10 cellular contexts compared by ENCODE assay signal in the genomic region with DNA sequence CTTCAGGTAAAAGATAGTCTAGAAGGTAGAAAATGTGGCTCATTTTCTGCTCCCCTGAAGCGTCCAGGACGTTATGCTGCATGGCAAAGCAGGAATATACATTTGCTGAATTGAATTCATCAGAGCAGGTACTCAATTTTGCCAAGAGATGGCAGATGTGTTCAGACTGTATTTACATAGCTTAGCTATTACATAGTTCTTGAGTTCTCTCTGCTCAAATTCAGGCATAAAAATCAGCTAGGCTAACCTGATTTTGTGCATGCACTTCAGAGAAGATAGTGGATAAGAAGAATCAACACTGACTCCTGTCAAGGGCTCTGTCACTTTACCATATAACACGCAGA.
DNase-seq lines count a peak whose midpoint lies in the region; ATAC-seq and TF ChIP-seq lines count a peak whose summit lies in the region.
"Had no signal": no experiment of that assay in that cellular context is flagged by ENCODE, and none has a peak within 500 bp of the region (broad histone marks: within the 10 kb centered on the region; RNA-seq: fewer than 3 reads in every experiment).

No MANE protein-coding gene starts in this region.

- H3K4me3 Mint-ChIP-seq in GM23338 = no peak overlapping the region
- H3K4me3 Mint-ChIP-seq: neural crest cell, T-helper 17 cell had no signal

- H3K27me3 ChIP-seq in GM23338 (ENCODE audit: insufficient read depth) = no peaks in the 10 kb centered on the region
- H3K27me3 ChIP-seq in parathyroid adenoma (ENCODE audit: control insufficient read depth, insufficient read depth, low read length) = no peaks in the 10 kb centered on the region
- H3K27me3 ChIP-seq in tibial artery = no peaks in the 10 kb centered on the region
- H3K27me3 ChIP-seq: esophagus muscularis mucosa had no signal

- intact Hi-C loops in tibial artery (cut with DNase I; ENCODE audit: low total_unique reads) = no loop called here

- H3K4me1 ChIP-seq in GM23338 (ENCODE audit: insufficient read depth) (0 out of 2 replicates have a peak, but pooled peaks cover 8% of the 10 kb centered on the region), parathyroid adenoma (peaks cover 11% of the 10 kb centered on the region), tibial artery (no peaks in the 10 kb centered on the region)

- H2AFZ ChIP-seq in GM23338 (peak overlapping the region; percentile 38), parathyroid adenoma (peak overlapping the region; percentile 38)

- peaks cover 22% of the 10 kb centered on the region; the same call in 2 of the 3 replicates for H3K4me1 Mint-ChIP-seq in GM23338
- H3K4me1 Mint-ChIP-seq: T-helper 17 cell had no signal

- no peaks in the 10 kb centered on the region for H3K9me2 ChIP-seq in GM23338 (ENCODE audit: insufficient read depth)

- H3K9ac ChIP-seq in parathyroid adenoma = no peak overlapping the region

- no peak overlapping the region for H3K27ac Mint-ChIP-seq in GM23338
- H3K27ac Mint-ChIP-seq: T-helper 17 cell had no signal

- H3K36me3 ChIP-seq in GM23338 (ENCODE audit: insufficient read depth) (no peaks in the 10 kb centered on the region), parathyroid adenoma (ENCODE audit: control insufficient read depth, insufficient read depth, low read length) (no peaks in the 10 kb centered on the region), tibial artery (no peaks in the 10 kb centered on the region)
- H3K36me3 ChIP-seq: esophagus muscularis mucosa had no signal

- H3K27ac ChIP-seq in GM23338 (ENCODE audit: low read depth) (no peak overlapping the region), parathyroid adenoma (no peak overlapping the region), tibial artery (no peak overlapping the region)

- no peaks in the 10 kb centered on the region for H3F3A ChIP-seq in GM23338 (replicated peaks; ENCODE audit: low read depth)

- H3K9me3 ChIP-seq in parathyroid adenoma (ENCODE audit: control insufficient read depth, low read length) (no peaks in the 10 kb centered on the region), tibial artery (no peaks in the 10 kb centered on the region)
- H3K9me3 ChIP-seq: esophagus muscularis mucosa had no signal

- TF ChIP-seq CTCF in GM23338 (conservative IDR thresholded peaks at IDR 0.05; ENCODE audit: low read depth in 2 of 2) (peak in 1 of 2 experiments; percentile 29; a peak in 2 of 4 replicates), parathyroid adenoma (IDR thresholded peaks at IDR 0.05) (no peak), tibial artery (IDR thresholded peaks at IDR 0.05) (no peak)

- H3K4me3 ChIP-seq in GM23338 = no peak overlapping the region
- H3K4me3 ChIP-seq in parathyroid adenoma (ENCODE audit: low read depth, low read length) = no peak overlapping the region
- H3K4me3 ChIP-seq in tibial artery = no peak overlapping the region
- H3K4me3 ChIP-seq: esophagus muscularis mucosa had no signal

- no peak overlapping the region for H3K4me2 ChIP-seq in GM23338
- H3K4me2 ChIP-seq in parathyroid adenoma (ENCODE audit: low read length) = no peak overlapping the region

- H4K20me1 ChIP-seq in GM23338 (replicated peaks; ENCODE audit: insufficient read depth) = no peaks in the 10 kb centered on the region

- H3K9me3 Mint-ChIP-seq in GM23338 = no peaks in the 10 kb centered on the region

- ATAC-seq in GM23338 (no peak), GM21825 (IDR thresholded peaks at IDR 0.05; ENCODE audit: unreplicated experiment) (no peak)
- ATAC-seq: T-helper 17 cell had no signal

- DNase-seq in GM23338 (ENCODE audit: low spot score) (no peak), NCI-H524 (lab: John Stamatoyannopoulos, UW) (peak; percentile 11 to 68), dedifferentiated amniotic fluid mesenchymal stem cell (ENCODE audit: extremely low spot score) (peak; percentile 26), MV-4-11 (lab: John Stamatoyannopoulos, UW) (no peak), tibial artery (no peak)
- DNase-seq: T-helper 17 cell had no signal

- H3K79me2 ChIP-seq in GM23338 (replicated peaks; ENCODE audit: insufficient read depth) (no peaks in the 10 kb centered on the region), parathyroid adenoma (no peaks in the 10 kb centered on the region)

- H3K27me3 Mint-ChIP-seq in GM23338 (ENCODE audit: insufficient read depth, low read depth, poor library complexity) = peaks cover 5% of the 10 kb centered on the region

- no peaks in the 10 kb centered on the region; the same call in 2 of the 3 replicates for H3K36me3 Mint-ChIP-seq in GM23338 (ENCODE audit: low read depth)

TF ChIP-seq in GM23338, 12 proteins besides CTCF, POLR2A, EP300 and RAD21 (continues in another document):
- TF ChIP-seq EZH2phosphoT487 (IDR thresholded peaks at IDR 0.05; ENCODE audit: unreplicated experiment) (no peak), CREB1 (CRISPR knock-in tag; IDR thresholded peaks at IDR 0.05; ENCODE audit: low read depth) (no peak), NANOG (IDR thresholded peaks at IDR 0.05; ENCODE audit: borderline replicate concordance) (no peak), ZNF114 (CRISPR knock-in tag; IDR thresholded peaks at IDR 0.05) (no peak), STAT1 (IDR thresholded peaks at IDR 0.05; ENCODE audit: unreplicated experiment) (no peak), ZNF331 (CRISPR knock-in tag; IDR thresholded peaks at IDR 0.05; ENCODE audit: low read depth) (no peak), POLR2AphosphoS5 (IDR thresholded peaks at IDR 0.05; ENCODE audit: low read depth) (no peak), JUNB (IDR thresholded peaks at IDR 0.05; ENCODE audit: unreplicated experiment) (no peak), EZH2 (IDR thresholded peaks at IDR 0.05; ENCODE audit: low read depth, unreplicated experiment) (no peak)
- TF ChIP-seq, protein P1, sequence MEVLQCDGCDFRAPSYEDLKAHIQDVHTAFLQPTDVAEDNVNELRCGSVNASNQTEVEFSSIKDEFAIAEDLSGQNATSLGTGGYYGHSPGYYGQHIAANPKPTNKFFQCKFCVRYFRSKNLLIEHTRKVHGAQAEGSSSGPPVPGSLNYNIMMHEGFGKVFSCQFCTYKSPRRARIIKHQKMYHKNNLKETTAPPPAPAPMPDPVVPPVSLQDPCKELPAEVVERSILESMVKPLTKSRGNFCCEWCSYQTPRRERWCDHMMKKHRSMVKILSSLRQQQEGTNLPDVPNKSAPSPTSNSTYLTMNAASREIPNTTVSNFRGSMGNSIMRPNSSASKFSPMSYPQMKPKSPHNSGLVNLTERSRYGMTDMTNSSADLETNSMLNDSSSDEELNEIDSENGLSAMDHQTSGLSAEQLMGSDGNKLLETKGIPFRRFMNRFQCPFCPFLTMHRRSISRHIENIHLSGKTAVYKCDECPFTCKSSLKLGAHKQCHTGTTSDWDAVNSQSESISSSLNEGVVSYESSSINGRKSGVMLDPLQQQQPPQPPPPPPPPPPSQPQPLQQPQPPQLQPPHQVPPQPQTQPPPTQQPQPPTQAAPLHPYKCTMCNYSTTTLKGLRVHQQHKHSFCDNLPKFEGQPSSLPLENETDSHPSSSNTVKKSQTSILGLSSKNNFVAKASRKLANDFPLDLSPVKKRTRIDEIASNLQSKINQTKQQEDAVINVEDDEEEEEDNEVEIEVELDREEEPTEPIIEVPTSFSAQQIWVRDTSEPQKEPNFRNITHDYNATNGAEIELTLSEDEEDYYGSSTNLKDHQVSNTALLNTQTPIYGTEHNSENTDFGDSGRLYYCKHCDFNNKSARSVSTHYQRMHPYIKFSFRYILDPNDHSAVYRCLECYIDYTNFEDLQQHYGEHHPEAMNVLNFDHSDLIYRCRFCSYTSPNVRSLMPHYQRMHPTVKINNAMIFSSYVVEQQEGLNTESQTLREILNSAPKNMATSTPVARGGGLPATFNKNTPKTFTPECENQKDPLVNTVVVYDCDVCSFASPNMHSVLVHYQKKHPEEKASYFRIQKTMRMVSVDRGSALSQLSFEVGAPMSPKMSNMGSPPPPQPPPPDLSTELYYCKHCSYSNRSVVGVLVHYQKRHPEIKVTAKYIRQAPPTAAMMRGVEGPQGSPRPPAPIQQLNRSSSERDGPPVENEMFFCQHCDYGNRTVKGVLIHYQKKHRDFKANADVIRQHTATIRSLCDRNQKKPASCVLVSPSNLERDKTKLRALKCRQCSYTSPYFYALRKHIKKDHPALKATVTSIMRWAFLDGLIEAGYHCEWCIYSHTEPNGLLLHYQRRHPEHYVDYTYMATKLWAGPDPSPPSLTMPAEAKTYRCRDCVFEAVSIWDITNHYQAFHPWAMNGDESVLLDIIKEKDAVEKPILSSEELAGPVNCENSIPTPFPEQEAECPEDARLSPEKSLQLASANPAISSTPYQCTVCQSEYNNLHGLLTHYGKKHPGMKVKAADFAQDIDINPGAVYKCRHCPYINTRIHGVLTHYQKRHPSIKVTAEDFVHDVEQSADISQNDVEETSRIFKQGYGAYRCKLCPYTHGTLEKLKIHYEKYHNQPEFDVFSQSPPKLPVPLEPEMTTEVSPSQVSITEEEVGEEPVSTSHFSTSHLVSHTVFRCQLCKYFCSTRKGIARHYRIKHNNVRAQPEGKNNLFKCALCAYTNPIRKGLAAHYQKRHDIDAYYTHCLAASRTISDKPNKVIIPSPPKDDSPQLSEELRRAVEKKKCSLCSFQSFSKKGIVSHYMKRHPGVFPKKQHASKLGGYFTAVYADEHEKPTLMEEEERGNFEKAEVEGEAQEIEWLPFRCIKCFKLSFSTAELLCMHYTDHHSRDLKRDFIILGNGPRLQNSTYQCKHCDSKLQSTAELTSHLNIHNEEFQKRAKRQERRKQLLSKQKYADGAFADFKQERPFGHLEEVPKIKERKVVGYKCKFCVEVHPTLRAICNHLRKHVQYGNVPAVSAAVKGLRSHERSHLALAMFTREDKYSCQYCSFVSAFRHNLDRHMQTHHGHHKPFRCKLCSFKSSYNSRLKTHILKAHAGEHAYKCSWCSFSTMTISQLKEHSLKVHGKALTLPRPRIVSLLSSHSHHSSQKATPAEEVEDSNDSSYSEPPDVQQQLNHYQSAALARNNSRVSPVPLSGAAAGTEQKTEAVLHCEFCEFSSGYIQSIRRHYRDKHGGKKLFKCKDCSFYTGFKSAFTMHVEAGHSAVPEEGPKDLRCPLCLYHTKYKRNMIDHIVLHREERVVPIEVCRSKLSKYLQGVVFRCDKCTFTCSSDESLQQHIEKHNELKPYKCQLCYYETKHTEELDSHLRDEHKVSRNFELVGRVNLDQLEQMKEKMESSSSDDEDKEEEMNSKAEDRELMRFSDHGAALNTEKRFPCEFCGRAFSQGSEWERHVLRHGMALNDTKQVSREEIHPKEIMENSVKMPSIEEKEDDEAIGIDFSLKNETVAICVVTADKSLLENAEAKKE (CRISPR knock-in tag; IDR thresholded peaks at IDR 0.05) = no peak
- TF ChIP-seq, protein P2, sequence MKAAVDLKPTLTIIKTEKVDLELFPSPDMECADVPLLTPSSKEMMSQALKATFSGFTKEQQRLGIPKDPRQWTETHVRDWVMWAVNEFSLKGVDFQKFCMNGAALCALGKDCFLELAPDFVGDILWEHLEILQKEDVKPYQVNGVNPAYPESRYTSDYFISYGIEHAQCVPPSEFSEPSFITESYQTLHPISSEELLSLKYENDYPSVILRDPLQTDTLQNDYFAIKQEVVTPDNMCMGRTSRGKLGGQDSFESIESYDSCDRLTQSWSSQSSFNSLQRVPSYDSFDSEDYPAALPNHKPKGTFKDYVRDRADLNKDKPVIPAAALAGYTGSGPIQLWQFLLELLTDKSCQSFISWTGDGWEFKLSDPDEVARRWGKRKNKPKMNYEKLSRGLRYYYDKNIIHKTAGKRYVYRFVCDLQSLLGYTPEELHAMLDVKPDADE (IDR thresholded peaks at IDR 0.05) = no peak

Comparison
In these comparisons a context has a peak if more than half of its experiments do, and no peak if none do; other contexts are left out.
1. DNase-seq: peak in NCI-H524 (2 of 2) and dedifferentiated amniotic fluid mesenchymal stem cell (single experiment); none in GM23338 (single experiment), MV-4-11 (single experiment) and tibial artery (0 of 2).